15 cellular contexts compared by ENCODE assay signal in genomic region chr12:29415111-29415510, GRCh38. TPM values are rescaled to one million over a fixed set of nuclear protein-coding genes. Genes with fewer than 3 reads are reported as not detected.
A peak's percentile ranks its signal among the peaks of the same experiment; 100 is the strongest.
DNase-seq lines count a peak whose midpoint lies in the region; ATAC-seq and TF ChIP-seq lines count a peak whose summit lies in the region.
"Had no signal": no experiment of that assay in that cellular context is flagged by ENCODE, and none has a peak within 500 bp of the region (broad histone marks: within the 10 kb centered on the region; RNA-seq: fewer than 3 reads in every experiment).

No MANE protein-coding gene starts in this region.

- H3K27ac ChIP-seq in IMR-90 (ENCODE audit: insufficient read depth, low read length) (no peak overlapping the region), right atrium auricular region (no peak overlapping the region)
- H3K27ac ChIP-seq: BLaER1 had no signal

- peak overlapping the region; percentile 82 for H2BK120ac ChIP-seq in IMR-90 (ENCODE audit: low read depth, low read length)

- no peak overlapping the region for H3K56ac ChIP-seq in IMR-90 (ENCODE audit: extremely low read depth, insufficient read depth, low read length)

- H3K27ac Mint-ChIP-seq in activated naive CD8-positive, alpha-beta T cell treated with anti-CD3 and anti-CD28 coated beads for 36 hours = no peak overlapping the region
- H3K27ac Mint-ChIP-seq: CD8-positive, alpha-beta memory T cell had no signal

- no peaks in the 10 kb centered on the region for H3K36me3 ChIP-seq in IMR-90 (ENCODE audit: control insufficient read depth, insufficient read depth, low read length)
- H3K36me3 ChIP-seq in right atrium auricular region = no peaks in the 10 kb centered on the region
- H3K36me3 ChIP-seq: BLaER1, HAP-1 had no signal

- no peak overlapping the region for H4K91ac ChIP-seq in IMR-90 (ENCODE audit: insufficient read depth, low read depth, low read length)

- in situ Hi-C loops in IMR-90 (cut with MboI; ENCODE audit: low sequenced_read_pairs) = no loop called here

- no peak overlapping the region for H2AK9ac ChIP-seq in IMR-90 (replicated peaks; ENCODE audit: low read depth, low read length, poor library complexity)

- no peaks in the 10 kb centered on the region for H3K79me1 ChIP-seq in IMR-90 (ENCODE audit: low read depth in 1 of 2, low read length in 2 of 2)

- no peak overlapping the region for H2AFZ ChIP-seq in IMR-90 (replicated peaks; ENCODE audit: low read length, poor library complexity)

- H3K9me1 ChIP-seq in IMR-90 (ENCODE audit: insufficient read depth, low read length) = no peaks in the 10 kb centered on the region

- no peaks in the 10 kb centered on the region for H3K9me3 ChIP-seq in IMR-90 (ENCODE audit: control insufficient read depth, insufficient read depth, low read length)
- no peaks in the 10 kb centered on the region for H3K9me3 ChIP-seq in right atrium auricular region
- H3K9me3 ChIP-seq: BLaER1, Caco-2, HAP-1 had no signal

- no peak overlapping the region for H2BK15ac ChIP-seq in IMR-90 (ENCODE audit: low read depth, low read length)

- 41% methylated on average over 2 of the region's 4 CpGs; no CpG with 5 or more reads in 1 of the 2 experiments for WGBS in IMR-90 (ENCODE audit: extremely low coverage in 2 of 2, insufficient read length in 1 of 2), 2 experiments

- dilution Hi-C loops in IMR-90 (cut with HindIII; ENCODE audit: low sequenced_read_pairs, unreplicated experiment) = no loop called here

- H3K4me2 ChIP-seq in IMR-90 (ENCODE audit: low read depth, low read length) = peak overlapping the region; percentile 54; the same call in 1 of the 2 replicates
- H3K4me2 ChIP-seq: BLaER1 had no signal

- H3K4me3 ChIP-seq in IMR-90 (ENCODE audit: insufficient read depth, low read depth, low read length) (no peak overlapping the region), right atrium auricular region (no peak overlapping the region)
- H3K4me3 ChIP-seq: BLaER1, HAP-1 had no signal

- H4K20me1 ChIP-seq in IMR-90 (ENCODE audit: insufficient read depth, low read length) = no peaks in the 10 kb centered on the region
- H4K20me1 ChIP-seq: BLaER1 had no signal

- H3K9me3 Mint-ChIP-seq in activated naive CD8-positive, alpha-beta T cell treated with anti-CD3 and anti-CD28 coated beads for 36 hours = peaks cover 4% of the 10 kb centered on the region
- H3K9me3 Mint-ChIP-seq: CD8-positive, alpha-beta memory T cell had no signal

- POLR2A ChIA-PET in IMR-90 (lab: Charles Lee; ENCODE audit: unreplicated experiment) = no interaction called here

- peak overlapping the region; percentile 42; the same call in 1 of the 2 replicates for H4K5ac ChIP-seq in IMR-90 (ENCODE audit: low read depth, low read length)

- H3K27me3 Mint-ChIP-seq in activated naive CD8-positive, alpha-beta T cell treated with anti-CD3 and anti-CD28 coated beads for 36 hours = peaks cover 25% of the 10 kb centered on the region

- CTCF ChIA-PET in IMR-90 (lab: Yijun Ruan, JAX) = interaction anchor here (0.7 kb wide), 1 partner anchor 79 kb away, joined by 3 read pairs; no protein-coding TSS in a partner anchor

- no peak overlapping the region for H3K9ac ChIP-seq in IMR-90 (ENCODE audit: low read depth, low read length)
- H3K9ac ChIP-seq: BLaER1 had no signal

- H3K4ac ChIP-seq in IMR-90 (ENCODE audit: low read depth, low read length) = peak overlapping the region; percentile 56

- H3K27me3 ChIP-seq in IMR-90 (ENCODE audit: control insufficient read depth, insufficient read depth, low read length) (no peaks in the 10 kb centered on the region), right atrium auricular region (no peaks in the 10 kb centered on the region)
- H3K27me3 ChIP-seq: BLaER1 had no signal

- no peak for TF ChIP-seq RAD21 in IMR-90 (IDR thresholded peaks at IDR 0.05; ENCODE audit: low read length)

- DNase-seq in IMR-90 = no peak
- DNase-seq in astrocyte of the hippocampus (ENCODE audit: low read depth, low spot score) = peak; percentile 37
- peak; percentile 14 for DNase-seq in fibroblast of peridontal ligament (ENCODE audit: extremely low read depth)
- DNase-seq in renal cortical epithelial cell (ENCODE audit: low read depth) = peak; percentile 16
- DNase-seq in stimulated activated CD4-positive, alpha-beta T cell treated with anti-CD3 and anti-CD28 coated beads, Interleukin-1b, Interleukin-23, amount 100 ng/mL, for 48 hours = no peak
- DNase-seq in right atrium auricular region (ENCODE audit: low spot score) = no peak
- no peak for DNase-seq in activated naive CD8-positive, alpha-beta T cell treated with anti-CD3 and anti-CD28 coated beads for 36 hours
- DNase-seq: 8988T; AML-193; Caco-2; CD8-positive, alpha-beta memory T cell; DND-41; GDM1 had no signal

- no peak for ATAC-seq in IMR-90 (ENCODE audit: low read depth)

- H3K14ac ChIP-seq in IMR-90 (replicated peaks; ENCODE audit: low read depth, low read length) = peak overlapping the region; percentile 79; the same call in 1 of the 2 replicates

- peak overlapping the region; percentile 77 for H2BK20ac ChIP-seq in IMR-90 (ENCODE audit: low read depth, low read length)

- no peak overlapping the region for H3K4me3 Mint-ChIP-seq in activated naive CD8-positive, alpha-beta T cell treated with anti-CD3 and anti-CD28 coated beads for 36 hours
- H3K4me3 Mint-ChIP-seq: CD8-positive, alpha-beta memory T cell had no signal

- H3K4me1 ChIP-seq in IMR-90 (ENCODE audit: control insufficient read depth, insufficient read depth, low read length) = peaks cover 4% of the 10 kb centered on the region; the same call in 1 of the 2 replicates
- H3K4me1 ChIP-seq in right atrium auricular region = no peaks in the 10 kb centered on the region
- H3K4me1 ChIP-seq: BLaER1, Caco-2, HAP-1 had no signal

- BruUV-seq in IMR-90 (replicated peaks; lab: Mats Ljungman, UMichigan) = no TSS peak

- H3K4me1 Mint-ChIP-seq in activated naive CD8-positive, alpha-beta T cell treated with anti-CD3 and anti-CD28 coated beads for 36 hours = no peaks in the 10 kb centered on the region
- H3K4me1 Mint-ChIP-seq: CD8-positive, alpha-beta memory T cell had no signal

- no peak overlapping the region for H4K8ac ChIP-seq in IMR-90 (ENCODE audit: low read depth in 2 of 2, low read length in 2 of 2)

- peaks cover 9% of the 10 kb centered on the region for H3K36me3 Mint-ChIP-seq in activated naive CD8-positive, alpha-beta T cell treated with anti-CD3 and anti-CD28 coated beads for 36 hours

- TF ChIP-seq CTCF in IMR-90 (conservative IDR thresholded peaks at IDR 0.05; ENCODE audit: low read depth, low read length) (no peak), right atrium auricular region (IDR thresholded peaks at IDR 0.05) (no peak)

- no peak overlapping the region for H3K23ac ChIP-seq in IMR-90 (ENCODE audit: low read depth, low read length)

- TF ChIP-seq POLR2A in IMR-90 (IDR thresholded peaks at IDR 0.05; ENCODE audit: low read depth, low read length) = no peak

- intact Hi-C loops in IMR-90 (cut with micrococcal nuclease) = no loop called here

- H2AK5ac ChIP-seq in IMR-90 (ENCODE audit: low read depth, low read length) = no peak overlapping the region

- no peak overlapping the region for H2BK5ac ChIP-seq in IMR-90 (ENCODE audit: low read depth, low read length, poor library complexity, severe bottlenecking)

- H3K18ac ChIP-seq in IMR-90 (ENCODE audit: low read depth, low read length) = peak overlapping the region; percentile 77; the same call in 1 of the 2 replicates

TF ChIP-seq in IMR-90, 13 proteins besides CTCF, POLR2A, EP300 and RAD21:
- TF ChIP-seq RFX5 (IDR thresholded peaks at IDR 0.05; ENCODE audit: low read depth, low read length) = no peak
- no peak for TF ChIP-seq MAFK (IDR thresholded peaks at IDR 0.05; ENCODE audit: low read depth, low read length)
- TF ChIP-seq FOS (IDR thresholded peaks at IDR 0.05; ENCODE audit: low read depth, low read length) = no peak
- no peak for TF ChIP-seq CEBPB (IDR thresholded peaks at IDR 0.05; ENCODE audit: low read depth, low read length)
- no peak for TF ChIP-seq CHD1 (IDR thresholded peaks at IDR 0.05; ENCODE audit: low read depth, low read length)
- TF ChIP-seq MXI1 (IDR thresholded peaks at IDR 0.05; ENCODE audit: borderline replicate concordance, low read depth, low read length) = no peak
- no peak for TF ChIP-seq NFE2L2 (IDR thresholded peaks at IDR 0.05; ENCODE audit: low read depth, low read length)
- TF ChIP-seq BHLHE40 (IDR thresholded peaks at IDR 0.05; ENCODE audit: low read depth, low read length) = no peak
- TF ChIP-seq MAZ (IDR thresholded peaks at IDR 0.05; ENCODE audit: borderline replicate concordance, low read depth, low read length) = no peak
- no peak for TF ChIP-seq USF2 (IDR thresholded peaks at IDR 0.05; ENCODE audit: low read depth, low read length)

RNA-seq across cellular contexts. Expression of gene ERGIC2, which starts 34.1 kb away (rescaled TPM):
- total RNA-seq in IMR-90 (2012; rRNA removed) (45.3 and 107 TPM in 2 replicates), renal cortical epithelial cell (89.9 and 114 TPM in 2 replicates), right atrium auricular region (10 to 100 TPM; 59.0 to 73.9 TPM)
- 32.7 and 41.0 TPM in 2 replicates for polyA plus RNA-seq in IMR-90 (2012; rRNA removed)
- polyA plus RNA-seq in IMR-90 (2012; cell fraction: cytosol; rRNA removed) = 2.9 and 4.6 TPM in 2 replicates
- 0.61 and 14.9 TPM in 2 replicates for polyA plus RNA-seq in IMR-90 (2012; cell fraction: nucleus; rRNA removed; ENCODE audit: low replicate concordance)
- 100 to 1,000 TPM; 122 to 126 TPM for total RNA-seq in activated naive CD8-positive, alpha-beta T cell treated with anti-CD3 and anti-CD28 coated beads for 36 hours

Comparison
In these comparisons a context has a peak if more than half of its experiments do, and no peak if none do; other contexts are left out.
1. DNase-seq: peak in astrocyte of the hippocampus (single experiment), fibroblast of peridontal ligament (single experiment) and renal cortical epithelial cell (single experiment); none in IMR-90 (single experiment), stimulated activated CD4-positive, alpha-beta T cell treated with anti-CD3 and anti-CD28 coated beads, Interleukin-1b, Interleukin-23, amount 100 ng/mL, for 48 hours (single experiment), right atrium auricular region (single experiment) and activated naive CD8-positive, alpha-beta T cell treated with anti-CD3 and anti-CD28 coated beads for 36 hours (single experiment).